22 cellular contexts compared by ENCODE assay signal in the genomic region with DNA sequence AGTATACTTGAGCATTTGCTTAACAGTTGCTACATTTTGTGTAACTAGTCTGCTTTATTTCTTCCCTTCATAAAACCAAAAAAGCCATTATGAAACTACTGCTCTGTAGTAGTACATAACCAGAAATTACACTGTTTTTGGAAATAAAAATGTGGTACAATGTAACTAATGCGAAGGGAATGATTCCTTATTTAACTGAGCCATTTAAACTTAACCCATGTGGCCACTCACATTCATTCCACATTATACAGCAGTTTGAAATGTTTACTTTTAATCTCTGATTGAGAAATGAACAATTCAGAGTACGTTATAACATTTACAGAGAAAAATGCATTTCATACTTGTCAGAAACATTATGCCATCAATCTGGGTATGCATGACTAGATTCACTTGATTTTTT.
"Had no signal": no experiment of that assay in that cellular context is flagged by ENCODE, and none has a peak within 500 bp of the region (broad histone marks: within the 10 kb centered on the region; RNA-seq: fewer than 3 reads in every experiment).

No MANE protein-coding gene starts in this region.

- H3K4me1 Mint-ChIP-seq: brain; neural crest cell; stimulated activated naive B cell treated with anti-CD40 and anti-IgM and Interleukin-4, amounts not matched to agents 10 μg/mL and 1 μg/mL and 100 μg/mL, for 72 hours had no signal

- H3K27ac ChIP-seq: esophagus muscularis mucosa, sigmoid colon, testis, uterus had no signal

- H3K27me3 Mint-ChIP-seq: brain; naive thymus-derived CD4-positive, alpha-beta T cell; progenitor cell of endocrine pancreas; stimulated activated naive B cell treated with anti-CD40 and anti-IgM and Interleukin-4, amounts not matched to agents 10 μg/mL and 1 μg/mL and 100 μg/mL, for 72 hours had no signal

- H3K27me3 ChIP-seq: esophagus muscularis mucosa, sigmoid colon, testis, uterus had no signal

- H3K4me1 ChIP-seq: esophagus muscularis mucosa, sigmoid colon, testis, uterus had no signal

- H3K4me3 Mint-ChIP-seq: activated naive CD4-positive, alpha-beta T cell treated with anti-CD3 and anti-CD28 coated beads for 36 hours; activated T-cell treated with anti-CD3 and anti-CD28 coated beads, Interleukin-2, amount 50 U/mL, for 4 hours; brain; naive thymus-derived CD4-positive, alpha-beta T cell; neural crest cell; stimulated activated naive B cell treated with anti-CD40 and anti-IgM and Interleukin-4, amounts not matched to agents 10 μg/mL and 1 μg/mL and 100 μg/mL, for 72 hours had no signal

- ATAC-seq: activated T-cell treated with anti-CD3 and anti-CD28 coated beads, Interleukin-2, amount 50 U/mL, for 4 hours; left lobe of liver; naive thymus-derived CD4-positive, alpha-beta T cell; stimulated activated naive B cell treated with anti-CD40 and anti-IgM and Interleukin-4, amounts not matched to agents 10 μg/mL and 1 μg/mL and 100 μg/mL, for 72 hours had no signal

- H3K36me3 ChIP-seq: esophagus muscularis mucosa, sigmoid colon, uterus had no signal

- DNase-seq: activated CD4-positive, alpha-beta T cell treated with anti-CD3 and anti-CD28 coated beads for 4 hours; activated CD4-positive, alpha-beta T cell treated with anti-CD3 and anti-CD28 coated beads, Interleukin-2, amount 50 U/mL, for 48 hours; activated CD4-positive, CD25-positive, alpha-beta regulatory T cell; activated CD8-positive, alpha-beta memory T cell treated with anti-CD3 and anti-CD28 coated beads, Interleukin-2, amount 50 U/mL, for 48 hours; activated naive CD4-positive, alpha-beta T cell treated with anti-CD3 and anti-CD28 coated beads for 36 hours; activated T-cell treated with anti-CD3 and anti-CD28 coated beads, Interleukin-2, amount 50 U/mL, for 4 hours; anterior cingulate cortex; naive thymus-derived CD4-positive, alpha-beta T cell; retina; sigmoid colon; stimulated activated CD4-positive, alpha-beta T cell treated with anti-CD3 and anti-CD28 coated beads, Interleukin-2, amount 100 ng/mL, for 48 hours; stimulated activated CD8-positive, alpha-beta memory T cell treated with anti-CD3 and anti-CD28 coated beads, Interleukin-4, amount 100 ng/mL, for 48 hours; stimulated activated naive B cell treated with anti-CD40 and anti-IgM and Interleukin-4, amounts not matched to agents 10 μg/mL and 1 μg/mL and 100 μg/mL, for 72 hours; testis; uterus had no signal

- H3K9me3 Mint-ChIP-seq: activated naive CD4-positive, alpha-beta T cell treated with anti-CD3 and anti-CD28 coated beads for 36 hours; activated T-cell treated with anti-CD3 and anti-CD28 coated beads, Interleukin-2, amount 50 U/mL, for 4 hours; activated T-helper 2 cell treated with anti-CD3 and anti-CD28 coated beads, Interferon-gamma antibody, Interleukin-2, Interleukin-4, amounts not matched to agents 10 μg/mL and 5 μg/mL and 100 μg/mL, durations not matched to agents 14 hours and 24 hours and 36 hours; brain; naive thymus-derived CD4-positive, alpha-beta T cell; stimulated activated naive B cell treated with anti-CD40 and anti-IgM and Interleukin-4, amounts not matched to agents 10 μg/mL and 1 μg/mL and 100 μg/mL, for 72 hours had no signal

- H3K4me3 ChIP-seq: esophagus muscularis mucosa, lung, sigmoid colon, testis, uterus had no signal

- H3K9me3 ChIP-seq: esophagus muscularis mucosa, sigmoid colon, testis, uterus had no signal

- H3K27ac Mint-ChIP-seq: activated naive CD4-positive, alpha-beta T cell treated with anti-CD3 and anti-CD28 coated beads for 36 hours; activated T-helper 2 cell treated with anti-CD3 and anti-CD28 coated beads, Interferon-gamma antibody, Interleukin-2, Interleukin-4, amounts not matched to agents 10 μg/mL and 5 μg/mL and 100 μg/mL, durations not matched to agents 14 hours and 24 hours and 36 hours; brain; naive thymus-derived CD4-positive, alpha-beta T cell; progenitor cell of endocrine pancreas; stimulated activated naive B cell treated with anti-CD40 and anti-IgM and Interleukin-4, amounts not matched to agents 10 μg/mL and 1 μg/mL and 100 μg/mL, for 72 hours had no signal
